1 cellular context compared by ENCODE assay signal in the genomic region with DNA sequence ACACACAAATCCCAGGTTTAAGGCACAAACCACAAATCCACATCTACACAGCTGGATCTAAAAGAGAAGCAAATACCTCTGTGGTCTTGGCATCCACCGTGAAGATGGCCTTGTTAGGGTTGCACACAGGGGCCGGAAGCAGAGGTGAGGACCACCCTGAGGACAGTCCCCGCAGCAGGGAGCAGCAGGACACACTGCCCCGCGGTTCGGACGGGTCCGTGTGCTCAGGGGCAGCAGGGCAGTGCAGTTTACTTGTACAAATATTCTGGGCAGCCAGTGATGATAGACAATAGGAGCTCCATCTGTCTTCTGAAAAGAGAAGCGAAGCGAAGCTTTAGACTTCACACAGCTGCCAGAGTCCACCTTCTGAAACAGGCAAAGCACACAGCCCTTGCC.
TF ChIP-seq lines count a peak whose summit lies in the region.

No MANE protein-coding gene starts in this region.

TF ChIP-seq in WTC11, 78 proteins besides CTCF, POLR2A, EP300 and RAD21 (continued from another document):
- TF ChIP-seq, protein P1, sequence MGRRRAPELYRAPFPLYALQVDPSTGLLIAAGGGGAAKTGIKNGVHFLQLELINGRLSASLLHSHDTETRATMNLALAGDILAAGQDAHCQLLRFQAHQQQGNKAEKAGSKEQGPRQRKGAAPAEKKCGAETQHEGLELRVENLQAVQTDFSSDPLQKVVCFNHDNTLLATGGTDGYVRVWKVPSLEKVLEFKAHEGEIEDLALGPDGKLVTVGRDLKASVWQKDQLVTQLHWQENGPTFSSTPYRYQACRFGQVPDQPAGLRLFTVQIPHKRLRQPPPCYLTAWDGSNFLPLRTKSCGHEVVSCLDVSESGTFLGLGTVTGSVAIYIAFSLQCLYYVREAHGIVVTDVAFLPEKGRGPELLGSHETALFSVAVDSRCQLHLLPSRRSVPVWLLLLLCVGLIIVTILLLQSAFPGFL (CRISPR knock-in tag; IDR thresholded peaks at IDR 0.05; ENCODE audit: borderline replicate concordance), result no peak
- TF ChIP-seq, protein P2, sequence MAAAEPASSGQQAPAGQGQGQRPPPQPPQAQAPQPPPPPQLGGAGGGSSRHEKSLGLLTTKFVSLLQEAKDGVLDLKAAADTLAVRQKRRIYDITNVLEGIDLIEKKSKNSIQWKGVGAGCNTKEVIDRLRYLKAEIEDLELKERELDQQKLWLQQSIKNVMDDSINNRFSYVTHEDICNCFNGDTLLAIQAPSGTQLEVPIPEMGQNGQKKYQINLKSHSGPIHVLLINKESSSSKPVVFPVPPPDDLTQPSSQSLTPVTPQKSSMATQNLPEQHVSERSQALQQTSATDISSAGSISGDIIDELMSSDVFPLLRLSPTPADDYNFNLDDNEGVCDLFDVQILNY (CRISPR knock-in tag; IDR thresholded peaks at IDR 0.05), result no peak
